In the genomic region with DNA sequence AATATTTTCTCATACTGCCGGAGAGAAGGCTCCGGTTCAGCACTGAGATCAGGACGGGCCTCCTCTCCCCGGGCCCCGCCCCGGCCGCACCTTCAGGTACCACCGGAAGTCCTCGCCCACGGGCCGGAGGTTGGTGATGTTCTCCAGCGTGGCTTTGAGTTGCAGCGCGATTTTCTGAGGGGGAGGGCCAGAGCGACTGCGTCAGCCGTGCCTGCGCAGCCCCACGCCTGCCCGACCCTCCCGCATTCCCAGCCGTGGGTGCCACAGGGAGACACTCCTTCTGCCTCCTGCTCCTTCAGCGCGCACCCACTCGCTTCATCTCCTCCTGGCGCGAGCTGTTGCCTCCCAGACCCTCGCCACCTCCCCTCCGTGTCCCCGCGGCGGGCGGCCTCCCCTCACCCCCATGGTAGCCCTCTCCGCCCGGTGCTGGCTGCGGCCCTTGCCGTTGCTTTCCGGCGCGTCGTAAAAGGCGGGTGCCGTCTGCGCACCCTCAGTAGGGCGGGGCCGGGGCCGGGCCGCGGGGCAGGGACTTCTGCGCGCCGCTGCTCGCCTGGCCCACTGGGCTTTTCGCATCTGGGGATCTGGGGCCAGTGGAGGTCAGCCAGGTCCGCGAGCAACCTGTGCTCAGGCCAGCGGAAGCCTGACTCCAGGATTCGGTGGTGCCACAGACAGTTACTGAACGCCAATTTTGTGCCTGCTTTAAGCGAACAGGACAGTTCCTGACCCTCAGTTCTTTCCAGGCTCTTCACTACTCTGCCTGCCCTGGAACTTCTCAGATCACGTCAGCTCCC, we compare ENCODE assay signal across 1 cellular context.
TF ChIP-seq lines count a peak whose summit lies in the region.

A gene (minus strand): TSS at position 464 of the 791 bp plus-strand sequence. CDS start 59 bp downstream, at position 405.

TF ChIP-seq in HepG2, 621 proteins besides CTCF, POLR2A, EP300 and RAD21 (continued from another document and continues in another):
- TF ChIP-seq, protein P1, sequence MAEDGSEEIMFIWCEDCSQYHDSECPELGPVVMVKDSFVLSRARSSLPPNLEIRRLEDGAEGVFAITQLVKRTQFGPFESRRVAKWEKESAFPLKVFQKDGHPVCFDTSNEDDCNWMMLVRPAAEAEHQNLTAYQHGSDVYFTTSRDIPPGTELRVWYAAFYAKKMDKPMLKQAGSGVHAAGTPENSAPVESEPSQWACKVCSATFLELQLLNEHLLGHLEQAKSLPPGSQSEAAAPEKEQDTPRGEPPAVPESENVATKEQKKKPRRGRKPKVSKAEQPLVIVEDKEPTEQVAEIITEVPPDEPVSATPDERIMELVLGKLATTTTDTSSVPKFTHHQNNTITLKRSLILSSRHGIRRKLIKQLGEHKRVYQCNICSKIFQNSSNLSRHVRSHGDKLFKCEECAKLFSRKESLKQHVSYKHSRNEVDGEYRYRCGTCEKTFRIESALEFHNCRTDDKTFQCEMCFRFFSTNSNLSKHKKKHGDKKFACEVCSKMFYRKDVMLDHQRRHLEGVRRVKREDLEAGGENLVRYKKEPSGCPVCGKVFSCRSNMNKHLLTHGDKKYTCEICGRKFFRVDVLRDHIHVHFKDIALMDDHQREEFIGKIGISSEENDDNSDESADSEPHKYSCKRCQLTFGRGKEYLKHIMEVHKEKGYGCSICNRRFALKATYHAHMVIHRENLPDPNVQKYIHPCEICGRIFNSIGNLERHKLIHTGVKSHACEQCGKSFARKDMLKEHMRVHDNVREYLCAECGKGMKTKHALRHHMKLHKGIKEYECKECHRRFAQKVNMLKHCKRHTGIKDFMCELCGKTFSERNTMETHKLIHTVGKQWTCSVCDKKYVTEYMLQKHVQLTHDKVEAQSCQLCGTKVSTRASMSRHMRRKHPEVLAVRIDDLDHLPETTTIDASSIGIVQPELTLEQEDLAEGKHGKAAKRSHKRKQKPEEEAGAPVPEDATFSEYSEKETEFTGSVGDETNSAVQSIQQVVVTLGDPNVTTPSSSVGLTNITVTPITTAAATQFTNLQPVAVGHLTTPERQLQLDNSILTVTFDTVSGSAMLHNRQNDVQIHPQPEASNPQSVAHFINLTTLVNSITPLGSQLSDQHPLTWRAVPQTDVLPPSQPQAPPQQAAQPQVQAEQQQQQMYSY (CRISPR knock-in tag; IDR thresholded peaks at IDR 0.05), result peak; percentile 77
- TF ChIP-seq, protein P2, sequence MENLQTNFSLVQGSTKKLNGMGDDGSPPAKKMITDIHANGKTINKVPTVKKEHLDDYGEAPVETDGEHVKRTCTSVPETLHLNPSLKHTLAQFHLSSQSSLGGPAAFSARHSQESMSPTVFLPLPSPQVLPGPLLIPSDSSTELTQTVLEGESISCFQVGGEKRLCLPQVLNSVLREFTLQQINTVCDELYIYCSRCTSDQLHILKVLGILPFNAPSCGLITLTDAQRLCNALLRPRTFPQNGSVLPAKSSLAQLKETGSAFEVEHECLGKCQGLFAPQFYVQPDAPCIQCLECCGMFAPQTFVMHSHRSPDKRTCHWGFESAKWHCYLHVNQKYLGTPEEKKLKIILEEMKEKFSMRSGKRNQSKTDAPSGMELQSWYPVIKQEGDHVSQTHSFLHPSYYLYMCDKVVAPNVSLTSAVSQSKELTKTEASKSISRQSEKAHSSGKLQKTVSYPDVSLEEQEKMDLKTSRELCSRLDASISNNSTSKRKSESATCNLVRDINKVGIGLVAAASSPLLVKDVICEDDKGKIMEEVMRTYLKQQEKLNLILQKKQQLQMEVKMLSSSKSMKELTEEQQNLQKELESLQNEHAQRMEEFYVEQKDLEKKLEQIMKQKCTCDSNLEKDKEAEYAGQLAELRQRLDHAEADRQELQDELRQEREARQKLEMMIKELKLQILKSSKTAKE (CRISPR knock-in tag; IDR thresholded peaks at IDR 0.05; ENCODE audit: borderline replicate concordance), result peak; percentile 39; the same call in 1 of the 2 replicates
- TF ChIP-seq TSC22D2 (CRISPR knock-in tag; IDR thresholded peaks at IDR 0.05; ENCODE audit: borderline replicate concordance) (peak; percentile 71; the same call in 1 of the 2 replicates), NBN (conservative IDR thresholded peaks at IDR 0.05) (no peak), FIP1L1 (IDR thresholded peaks at IDR 0.05; ENCODE audit: borderline replicate concordance, insufficient read depth, low read depth, low read length) (no peak), AKAP8 (CRISPR knock-in tag; IDR thresholded peaks at IDR 0.05) (0 out of 2 replicates have a peak, but pooled peaks have one; percentile 61), HNRNPUL1 (IDR thresholded peaks at IDR 0.05; ENCODE audit: low read depth, low read length) (no peak), HOXA5 (CRISPR knock-in tag; IDR thresholded peaks at IDR 0.05) (peak; percentile 97), KLF13 (CRISPR knock-in tag; IDR thresholded peaks at IDR 0.05) (peak; percentile 91; the same call in 1 of the 2 replicates), HNRNPL (IDR thresholded peaks at IDR 0.05; ENCODE audit: low read depth, low read length) (peak; percentile 66; the same call in 1 of the 2 replicates), ZNF160 (CRISPR knock-in tag; IDR thresholded peaks at IDR 0.05) (peak; percentile 93), KLF12 (CRISPR knock-in tag; IDR thresholded peaks at IDR 0.05; ENCODE audit: borderline replicate concordance) (peak; percentile 81), ZFY (CRISPR knock-in tag; IDR thresholded peaks at IDR 0.05) (peak; percentile 99), MYNN (CRISPR knock-in tag; IDR thresholded peaks at IDR 0.05; ENCODE audit: low read depth) (no peak), RXRA (CRISPR knock-in tag; IDR thresholded peaks at IDR 0.05) (peak; percentile 78), THAP11 (CRISPR knock-in tag; IDR thresholded peaks at IDR 0.05) (peak; percentile 92), CBFB (CRISPR knock-in tag; IDR thresholded peaks at IDR 0.05) (no peak; the same call in 1 of the 2 replicates), SIX1 (CRISPR knock-in tag; IDR thresholded peaks at IDR 0.05; ENCODE audit: borderline replicate concordance) (peak; percentile 11; the same call in 1 of the 2 replicates), ZNF713 (CRISPR knock-in tag; IDR thresholded peaks at IDR 0.05) (no peak)
- TF ChIP-seq, protein P3, sequence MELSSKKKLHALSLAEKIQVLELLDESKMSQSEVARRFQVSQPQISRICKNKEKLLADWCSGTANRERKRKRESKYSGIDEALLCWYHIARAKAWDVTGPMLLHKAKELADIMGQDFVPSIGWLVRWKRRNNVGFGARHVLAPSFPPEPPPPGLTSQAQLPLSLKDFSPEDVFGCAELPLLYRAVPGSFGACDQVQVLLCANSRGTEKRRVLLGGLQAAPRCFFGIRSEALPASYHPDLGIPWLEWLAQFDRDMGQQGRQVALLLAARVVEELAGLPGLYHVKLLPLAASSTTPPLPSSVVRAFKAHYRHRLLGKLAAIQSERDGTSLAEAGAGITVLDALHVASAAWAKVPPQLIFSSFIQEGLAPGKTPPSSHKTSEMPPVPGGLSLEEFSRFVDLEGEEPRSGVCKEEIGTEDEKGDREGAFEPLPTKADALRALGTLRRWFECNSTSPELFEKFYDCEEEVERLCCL (CRISPR knock-in tag; IDR thresholded peaks at IDR 0.05; ENCODE audit: borderline replicate concordance), result peak; percentile 79
- TF ChIP-seq, protein P4, sequence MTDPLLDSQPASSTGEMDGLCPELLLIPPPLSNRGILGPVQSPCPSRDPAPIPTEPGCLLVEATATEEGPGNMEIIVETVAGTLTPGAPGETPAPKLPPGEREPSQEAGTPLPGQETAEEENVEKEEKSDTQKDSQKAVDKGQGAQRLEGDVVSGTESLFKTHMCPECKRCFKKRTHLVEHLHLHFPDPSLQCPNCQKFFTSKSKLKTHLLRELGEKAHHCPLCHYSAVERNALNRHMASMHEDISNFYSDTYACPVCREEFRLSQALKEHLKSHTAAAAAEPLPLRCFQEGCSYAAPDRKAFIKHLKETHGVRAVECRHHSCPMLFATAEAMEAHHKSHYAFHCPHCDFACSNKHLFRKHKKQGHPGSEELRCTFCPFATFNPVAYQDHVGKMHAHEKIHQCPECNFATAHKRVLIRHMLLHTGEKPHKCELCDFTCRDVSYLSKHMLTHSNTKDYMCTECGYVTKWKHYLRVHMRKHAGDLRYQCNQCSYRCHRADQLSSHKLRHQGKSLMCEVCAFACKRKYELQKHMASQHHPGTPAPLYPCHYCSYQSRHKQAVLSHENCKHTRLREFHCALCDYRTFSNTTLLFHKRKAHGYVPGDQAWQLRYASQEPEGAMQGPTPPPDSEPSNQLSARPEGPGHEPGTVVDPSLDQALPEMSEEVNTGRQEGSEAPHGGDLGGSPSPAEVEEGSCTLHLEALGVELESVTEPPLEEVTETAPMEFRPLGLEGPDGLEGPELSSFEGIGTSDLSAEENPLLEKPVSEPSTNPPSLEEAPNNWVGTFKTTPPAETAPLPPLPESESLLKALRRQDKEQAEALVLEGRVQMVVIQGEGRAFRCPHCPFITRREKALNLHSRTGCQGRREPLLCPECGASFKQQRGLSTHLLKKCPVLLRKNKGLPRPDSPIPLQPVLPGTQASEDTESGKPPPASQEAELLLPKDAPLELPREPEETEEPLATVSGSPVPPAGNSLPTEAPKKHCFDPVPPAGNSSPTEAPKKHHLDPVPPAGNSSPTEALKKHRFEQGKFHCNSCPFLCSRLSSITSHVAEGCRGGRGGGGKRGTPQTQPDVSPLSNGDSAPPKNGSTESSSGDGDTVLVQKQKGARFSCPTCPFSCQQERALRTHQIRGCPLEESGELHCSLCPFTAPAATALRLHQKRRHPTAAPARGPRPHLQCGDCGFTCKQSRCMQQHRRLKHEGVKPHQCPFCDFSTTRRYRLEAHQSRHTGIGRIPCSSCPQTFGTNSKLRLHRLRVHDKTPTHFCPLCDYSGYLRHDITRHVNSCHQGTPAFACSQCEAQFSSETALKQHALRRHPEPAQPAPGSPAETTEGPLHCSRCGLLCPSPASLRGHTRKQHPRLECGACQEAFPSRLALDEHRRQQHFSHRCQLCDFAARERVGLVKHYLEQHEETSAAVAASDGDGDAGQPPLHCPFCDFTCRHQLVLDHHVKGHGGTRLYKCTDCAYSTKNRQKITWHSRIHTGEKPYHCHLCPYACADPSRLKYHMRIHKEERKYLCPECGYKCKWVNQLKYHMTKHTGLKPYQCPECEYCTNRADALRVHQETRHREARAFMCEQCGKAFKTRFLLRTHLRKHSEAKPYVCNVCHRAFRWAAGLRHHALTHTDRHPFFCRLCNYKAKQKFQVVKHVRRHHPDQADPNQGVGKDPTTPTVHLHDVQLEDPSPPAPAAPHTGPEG (CRISPR knock-in tag; IDR thresholded peaks at IDR 0.05), result peak; percentile 79
- TF ChIP-seq, protein P5, sequence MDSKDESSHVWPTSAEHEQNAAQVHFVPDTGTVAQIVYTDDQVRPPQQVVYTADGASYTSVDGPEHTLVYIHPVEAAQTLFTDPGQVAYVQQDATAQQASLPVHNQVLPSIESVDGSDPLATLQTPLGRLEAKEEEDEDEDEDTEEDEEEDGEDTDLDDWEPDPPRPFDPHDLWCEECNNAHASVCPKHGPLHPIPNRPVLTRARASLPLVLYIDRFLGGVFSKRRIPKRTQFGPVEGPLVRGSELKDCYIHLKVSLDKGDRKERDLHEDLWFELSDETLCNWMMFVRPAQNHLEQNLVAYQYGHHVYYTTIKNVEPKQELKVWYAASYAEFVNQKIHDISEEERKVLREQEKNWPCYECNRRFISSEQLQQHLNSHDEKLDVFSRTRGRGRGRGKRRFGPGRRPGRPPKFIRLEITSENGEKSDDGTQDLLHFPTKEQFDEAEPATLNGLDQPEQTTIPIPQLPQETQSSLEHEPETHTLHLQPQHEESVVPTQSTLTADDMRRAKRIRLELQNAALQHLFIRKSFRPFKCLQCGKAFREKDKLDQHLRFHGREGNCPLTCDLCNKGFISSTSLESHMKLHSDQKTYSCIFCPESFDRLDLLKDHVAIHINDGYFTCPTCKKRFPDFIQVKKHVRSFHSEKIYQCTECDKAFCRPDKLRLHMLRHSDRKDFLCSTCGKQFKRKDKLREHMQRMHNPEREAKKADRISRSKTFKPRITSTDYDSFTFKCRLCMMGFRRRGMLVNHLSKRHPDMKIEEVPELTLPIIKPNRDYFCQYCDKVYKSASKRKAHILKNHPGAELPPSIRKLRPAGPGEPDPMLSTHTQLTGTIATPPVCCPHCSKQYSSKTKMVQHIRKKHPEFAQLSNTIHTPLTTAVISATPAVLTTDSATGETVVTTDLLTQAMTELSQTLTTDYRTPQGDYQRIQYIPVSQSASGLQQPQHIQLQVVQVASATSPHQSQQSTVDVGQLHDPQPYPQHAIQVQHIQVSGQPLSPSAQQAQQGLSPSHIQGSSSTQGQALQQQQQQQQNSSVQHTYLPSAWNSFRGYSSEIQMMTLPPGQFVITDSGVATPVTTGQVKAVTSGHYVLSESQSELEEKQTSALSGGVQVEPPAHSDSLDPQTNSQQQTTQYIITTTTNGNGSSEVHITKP (CRISPR knock-in tag; IDR thresholded peaks at IDR 0.05; ENCODE audit: low read depth), result peak; percentile 39; the same call in 1 of the 2 replicates
- TF ChIP-seq, protein P6, sequence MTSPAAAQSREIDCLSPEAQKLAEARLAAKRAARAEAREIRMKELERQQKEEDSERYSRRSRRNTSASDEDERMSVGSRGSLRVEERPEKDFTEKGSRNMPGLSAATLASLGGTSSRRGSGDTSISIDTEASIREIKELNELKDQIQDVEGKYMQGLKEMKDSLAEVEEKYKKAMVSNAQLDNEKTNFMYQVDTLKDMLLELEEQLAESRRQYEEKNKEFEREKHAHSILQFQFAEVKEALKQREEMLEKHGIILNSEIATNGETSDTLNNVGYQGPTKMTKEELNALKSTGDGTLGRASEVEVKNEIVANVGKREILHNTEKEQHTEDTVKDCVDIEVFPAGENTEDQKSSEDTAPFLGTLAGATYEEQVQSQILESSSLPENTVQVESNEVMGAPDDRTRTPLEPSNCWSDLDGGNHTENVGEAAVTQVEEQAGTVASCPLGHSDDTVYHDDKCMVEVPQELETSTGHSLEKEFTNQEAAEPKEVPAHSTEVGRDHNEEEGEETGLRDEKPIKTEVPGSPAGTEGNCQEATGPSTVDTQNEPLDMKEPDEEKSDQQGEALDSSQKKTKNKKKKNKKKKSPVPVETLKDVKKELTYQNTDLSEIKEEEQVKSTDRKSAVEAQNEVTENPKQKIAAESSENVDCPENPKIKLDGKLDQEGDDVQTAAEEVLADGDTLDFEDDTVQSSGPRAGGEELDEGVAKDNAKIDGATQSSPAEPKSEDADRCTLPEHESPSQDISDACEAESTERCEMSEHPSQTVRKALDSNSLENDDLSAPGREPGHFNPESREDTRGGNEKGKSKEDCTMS (CRISPR knock-in tag; conservative IDR thresholded peaks at IDR 0.05), result no peak; the same call in 1 of the 2 replicates
- TF ChIP-seq, protein P7, sequence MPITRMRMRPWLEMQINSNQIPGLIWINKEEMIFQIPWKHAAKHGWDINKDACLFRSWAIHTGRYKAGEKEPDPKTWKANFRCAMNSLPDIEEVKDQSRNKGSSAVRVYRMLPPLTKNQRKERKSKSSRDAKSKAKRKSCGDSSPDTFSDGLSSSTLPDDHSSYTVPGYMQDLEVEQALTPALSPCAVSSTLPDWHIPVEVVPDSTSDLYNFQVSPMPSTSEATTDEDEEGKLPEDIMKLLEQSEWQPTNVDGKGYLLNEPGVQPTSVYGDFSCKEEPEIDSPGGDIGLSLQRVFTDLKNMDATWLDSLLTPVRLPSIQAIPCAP (CRISPR knock-in tag; IDR thresholded peaks at IDR 0.05; ENCODE audit: low read depth), result no peak
